1 cellular context compared by ENCODE assay signal in genomic region chrX:41010188-41010846, GRCh38.
TF ChIP-seq lines count a peak whose summit lies in the region.

No MANE protein-coding gene starts in this region.

TF ChIP-seq in HepG2, 621 proteins besides CTCF, POLR2A, EP300 and RAD21 (continued from another document and continues in another):
- TF ChIP-seq ZBTB10 (CRISPR knock-in tag; IDR thresholded peaks at IDR 0.05; ENCODE audit: borderline replicate concordance) (peak; percentile 50; the same call in 1 of the 2 replicates), ZNF430 (CRISPR knock-in tag; IDR thresholded peaks at IDR 0.05) (no peak), ARHGAP35 (CRISPR knock-in tag; IDR thresholded peaks at IDR 0.05; ENCODE audit: borderline replicate concordance) (0 out of 2 replicates have a peak, but pooled peaks have one; percentile 31), SMAD9 (CRISPR knock-in tag; IDR thresholded peaks at IDR 0.05) (no peak), TEF (CRISPR knock-in tag; IDR thresholded peaks at IDR 0.05) (no peak), ZNF451 (CRISPR knock-in tag; IDR thresholded peaks at IDR 0.05) (no peak), ZNF891 (CRISPR knock-in tag; IDR thresholded peaks at IDR 0.05) (no peak), ERF (CRISPR knock-in tag; IDR thresholded peaks at IDR 0.05) (peak; percentile 45; the same call in 1 of the 2 replicates), ZBTB40 (IDR thresholded peaks at IDR 0.05) (no peak), ZBTB40 (CRISPR knock-in tag; IDR thresholded peaks at IDR 0.05) (peak; percentile 43; the same call in 1 of the 2 replicates), GRHL1 (CRISPR knock-in tag; conservative IDR thresholded peaks at IDR 0.05) (no peak), SRF (IDR thresholded peaks at IDR 0.05; ENCODE audit: low read depth, low read length) (no peak), ZNF292 (CRISPR knock-in tag; IDR thresholded peaks at IDR 0.05; ENCODE audit: borderline replicate concordance, low read depth) (peak; percentile 52; the same call in 1 of the 2 replicates), RXRB (CRISPR knock-in tag; IDR thresholded peaks at IDR 0.05; ENCODE audit: borderline replicate concordance) (peak; percentile 45; the same call in 1 of the 2 replicates), ZNF790 (CRISPR knock-in tag; IDR thresholded peaks at IDR 0.05; ENCODE audit: borderline replicate concordance) (no peak), BCL6 (CRISPR knock-in tag; IDR thresholded peaks at IDR 0.05) (peak; percentile 80), ZNF557 (CRISPR knock-in tag; IDR thresholded peaks at IDR 0.05) (no peak), GATAD2A (CRISPR knock-in tag; IDR thresholded peaks at IDR 0.05) (peak; percentile 71), HOXA3 (CRISPR knock-in tag; IDR thresholded peaks at IDR 0.05) (peak; percentile 47; the same call in 1 of the 2 replicates), NAIF1 (CRISPR knock-in tag; IDR thresholded peaks at IDR 0.05; ENCODE audit: borderline replicate concordance) (peak; percentile 27; the same call in 1 of the 2 replicates), ELF4 (CRISPR knock-in tag; IDR thresholded peaks at IDR 0.05; ENCODE audit: borderline replicate concordance) (peak; percentile 75; the same call in 1 of the 2 replicates), KDM4B (CRISPR knock-in tag; IDR thresholded peaks at IDR 0.05) (peak; percentile 27; the same call in 1 of the 2 replicates), KDM3A (CRISPR knock-in tag; IDR thresholded peaks at IDR 0.05; ENCODE audit: low read depth) (peak; percentile 56; the same call in 1 of the 2 replicates), ZNF563 (CRISPR knock-in tag; IDR thresholded peaks at IDR 0.05) (no peak), CREB1 (IDR thresholded peaks at IDR 0.05) (no peak), CREB1 (CRISPR knock-in tag; IDR thresholded peaks at IDR 0.05) (peak; percentile 51; the same call in 1 of the 2 replicates), ZNF672 (CRISPR knock-in tag; IDR thresholded peaks at IDR 0.05) (no peak), ZSCAN25 (CRISPR knock-in tag; IDR thresholded peaks at IDR 0.05) (0 out of 2 replicates have a peak, but pooled peaks have one; percentile 34)
- TF ChIP-seq, protein P1, sequence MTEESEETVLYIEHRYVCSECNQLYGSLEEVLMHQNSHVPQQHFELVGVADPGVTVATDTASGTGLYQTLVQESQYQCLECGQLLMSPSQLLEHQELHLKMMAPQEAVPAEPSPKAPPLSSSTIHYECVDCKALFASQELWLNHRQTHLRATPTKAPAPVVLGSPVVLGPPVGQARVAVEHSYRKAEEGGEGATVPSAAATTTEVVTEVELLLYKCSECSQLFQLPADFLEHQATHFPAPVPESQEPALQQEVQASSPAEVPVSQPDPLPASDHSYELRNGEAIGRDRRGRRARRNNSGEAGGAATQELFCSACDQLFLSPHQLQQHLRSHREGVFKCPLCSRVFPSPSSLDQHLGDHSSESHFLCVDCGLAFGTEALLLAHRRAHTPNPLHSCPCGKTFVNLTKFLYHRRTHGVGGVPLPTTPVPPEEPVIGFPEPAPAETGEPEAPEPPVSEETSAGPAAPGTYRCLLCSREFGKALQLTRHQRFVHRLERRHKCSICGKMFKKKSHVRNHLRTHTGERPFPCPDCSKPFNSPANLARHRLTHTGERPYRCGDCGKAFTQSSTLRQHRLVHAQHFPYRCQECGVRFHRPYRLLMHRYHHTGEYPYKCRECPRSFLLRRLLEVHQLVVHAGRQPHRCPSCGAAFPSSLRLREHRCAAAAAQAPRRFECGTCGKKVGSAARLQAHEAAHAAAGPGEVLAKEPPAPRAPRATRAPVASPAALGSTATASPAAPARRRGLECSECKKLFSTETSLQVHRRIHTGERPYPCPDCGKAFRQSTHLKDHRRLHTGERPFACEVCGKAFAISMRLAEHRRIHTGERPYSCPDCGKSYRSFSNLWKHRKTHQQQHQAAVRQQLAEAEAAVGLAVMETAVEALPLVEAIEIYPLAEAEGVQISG (CRISPR knock-in tag; IDR thresholded peaks at IDR 0.05): peak; percentile 44
- TF ChIP-seq, protein P2, sequence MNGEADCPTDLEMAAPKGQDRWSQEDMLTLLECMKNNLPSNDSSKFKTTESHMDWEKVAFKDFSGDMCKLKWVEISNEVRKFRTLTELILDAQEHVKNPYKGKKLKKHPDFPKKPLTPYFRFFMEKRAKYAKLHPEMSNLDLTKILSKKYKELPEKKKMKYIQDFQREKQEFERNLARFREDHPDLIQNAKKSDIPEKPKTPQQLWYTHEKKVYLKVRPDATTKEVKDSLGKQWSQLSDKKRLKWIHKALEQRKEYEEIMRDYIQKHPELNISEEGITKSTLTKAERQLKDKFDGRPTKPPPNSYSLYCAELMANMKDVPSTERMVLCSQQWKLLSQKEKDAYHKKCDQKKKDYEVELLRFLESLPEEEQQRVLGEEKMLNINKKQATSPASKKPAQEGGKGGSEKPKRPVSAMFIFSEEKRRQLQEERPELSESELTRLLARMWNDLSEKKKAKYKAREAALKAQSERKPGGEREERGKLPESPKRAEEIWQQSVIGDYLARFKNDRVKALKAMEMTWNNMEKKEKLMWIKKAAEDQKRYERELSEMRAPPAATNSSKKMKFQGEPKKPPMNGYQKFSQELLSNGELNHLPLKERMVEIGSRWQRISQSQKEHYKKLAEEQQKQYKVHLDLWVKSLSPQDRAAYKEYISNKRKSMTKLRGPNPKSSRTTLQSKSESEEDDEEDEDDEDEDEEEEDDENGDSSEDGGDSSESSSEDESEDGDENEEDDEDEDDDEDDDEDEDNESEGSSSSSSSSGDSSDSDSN (CRISPR knock-in tag; IDR thresholded peaks at IDR 0.05): peak; percentile 67
- TF ChIP-seq, protein P3, sequence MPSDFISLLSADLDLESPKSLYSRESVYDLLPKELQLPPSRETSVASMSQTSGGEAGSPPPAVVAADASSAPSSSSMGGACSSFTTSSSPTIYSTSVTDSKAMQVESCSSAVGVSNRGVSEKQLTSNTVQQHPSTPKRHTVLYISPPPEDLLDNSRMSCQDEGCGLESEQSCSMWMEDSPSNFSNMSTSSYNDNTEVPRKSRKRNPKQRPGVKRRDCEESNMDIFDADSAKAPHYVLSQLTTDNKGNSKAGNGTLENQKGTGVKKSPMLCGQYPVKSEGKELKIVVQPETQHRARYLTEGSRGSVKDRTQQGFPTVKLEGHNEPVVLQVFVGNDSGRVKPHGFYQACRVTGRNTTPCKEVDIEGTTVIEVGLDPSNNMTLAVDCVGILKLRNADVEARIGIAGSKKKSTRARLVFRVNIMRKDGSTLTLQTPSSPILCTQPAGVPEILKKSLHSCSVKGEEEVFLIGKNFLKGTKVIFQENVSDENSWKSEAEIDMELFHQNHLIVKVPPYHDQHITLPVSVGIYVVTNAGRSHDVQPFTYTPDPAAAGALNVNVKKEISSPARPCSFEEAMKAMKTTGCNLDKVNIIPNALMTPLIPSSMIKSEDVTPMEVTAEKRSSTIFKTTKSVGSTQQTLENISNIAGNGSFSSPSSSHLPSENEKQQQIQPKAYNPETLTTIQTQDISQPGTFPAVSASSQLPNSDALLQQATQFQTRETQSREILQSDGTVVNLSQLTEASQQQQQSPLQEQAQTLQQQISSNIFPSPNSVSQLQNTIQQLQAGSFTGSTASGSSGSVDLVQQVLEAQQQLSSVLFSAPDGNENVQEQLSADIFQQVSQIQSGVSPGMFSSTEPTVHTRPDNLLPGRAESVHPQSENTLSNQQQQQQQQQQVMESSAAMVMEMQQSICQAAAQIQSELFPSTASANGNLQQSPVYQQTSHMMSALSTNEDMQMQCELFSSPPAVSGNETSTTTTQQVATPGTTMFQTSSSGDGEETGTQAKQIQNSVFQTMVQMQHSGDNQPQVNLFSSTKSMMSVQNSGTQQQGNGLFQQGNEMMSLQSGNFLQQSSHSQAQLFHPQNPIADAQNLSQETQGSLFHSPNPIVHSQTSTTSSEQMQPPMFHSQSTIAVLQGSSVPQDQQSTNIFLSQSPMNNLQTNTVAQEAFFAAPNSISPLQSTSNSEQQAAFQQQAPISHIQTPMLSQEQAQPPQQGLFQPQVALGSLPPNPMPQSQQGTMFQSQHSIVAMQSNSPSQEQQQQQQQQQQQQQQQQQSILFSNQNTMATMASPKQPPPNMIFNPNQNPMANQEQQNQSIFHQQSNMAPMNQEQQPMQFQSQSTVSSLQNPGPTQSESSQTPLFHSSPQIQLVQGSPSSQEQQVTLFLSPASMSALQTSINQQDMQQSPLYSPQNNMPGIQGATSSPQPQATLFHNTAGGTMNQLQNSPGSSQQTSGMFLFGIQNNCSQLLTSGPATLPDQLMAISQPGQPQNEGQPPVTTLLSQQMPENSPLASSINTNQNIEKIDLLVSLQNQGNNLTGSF (CRISPR knock-in tag; IDR thresholded peaks at IDR 0.05): no peak
